8 cellular contexts compared by ENCODE assay signal in the genomic region with DNA sequence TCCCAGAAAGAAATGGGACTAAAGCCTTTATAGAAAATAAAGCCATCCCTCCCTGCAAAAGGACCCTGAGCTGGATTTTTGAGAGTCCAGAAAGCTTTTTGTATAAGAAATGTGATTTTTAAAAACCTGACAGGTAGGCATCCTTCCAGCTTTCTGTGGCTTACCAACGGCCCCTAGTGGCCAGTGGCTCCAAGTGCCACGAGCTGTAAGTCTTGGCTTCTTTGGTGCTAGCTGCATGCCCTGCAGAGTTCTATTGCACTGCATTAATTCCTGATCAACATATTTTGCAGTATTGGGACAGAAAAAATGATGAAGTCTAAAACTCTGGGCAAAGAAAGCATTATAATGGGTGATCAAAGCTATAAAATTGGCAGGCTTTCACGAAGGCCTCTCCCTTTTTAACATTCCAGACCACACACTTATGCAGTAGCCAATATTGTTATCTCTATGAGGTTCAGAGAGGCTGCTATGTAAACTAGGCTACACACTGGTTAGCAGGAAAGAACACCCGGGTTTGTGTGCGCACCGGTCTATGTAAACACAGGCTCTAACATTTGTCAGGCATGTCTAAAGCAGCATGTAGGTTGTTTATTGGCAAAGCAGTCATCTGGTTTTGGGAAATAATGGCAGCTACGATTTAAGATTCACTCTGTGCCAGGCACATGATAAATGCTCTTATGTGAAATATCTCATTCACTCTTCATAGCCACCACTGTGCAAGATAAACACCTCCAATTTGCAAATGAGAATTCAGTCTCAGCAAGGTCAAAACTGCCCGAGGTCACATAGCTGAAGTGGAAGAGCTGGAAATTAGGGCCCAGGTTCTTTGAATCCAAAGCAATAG. TPM values are rescaled to one million over a fixed set of nuclear protein-coding genes. Genes with fewer than 3 reads are reported as not detected.
DNase-seq lines count a peak whose midpoint lies in the region; ATAC-seq lines count a peak whose summit lies in the region.

No MANE protein-coding gene starts in this region.

- peaks cover 3% of the 10 kb centered on the region for H3K9me3 Mint-ChIP-seq in activated naive CD8-positive, alpha-beta T cell treated with anti-CD3 and anti-CD28 coated beads, Interleukin-2, amount 10 ng/mL, durations not matched to agents 7 days and 5 days

- no peak overlapping the region for H3K4me3 Mint-ChIP-seq in activated naive CD8-positive, alpha-beta T cell treated with anti-CD3 and anti-CD28 coated beads, Interleukin-2, amount 10 ng/mL, durations not matched to agents 7 days and 5 days

- no peak overlapping the region for H3K27ac Mint-ChIP-seq in activated naive CD8-positive, alpha-beta T cell treated with anti-CD3 and anti-CD28 coated beads, Interleukin-2, amount 10 ng/mL, durations not matched to agents 7 days and 5 days

- DNase-seq in C1 segment of cervical spinal cord (lab: John Stamatoyannopoulos, UW), result peak in 8 of 14 donors; percentile 0 to 27 (median 6)
- DNase-seq in NCI-H2171 (lab: John Stamatoyannopoulos, UW), result peak; percentile 17
- peak; percentile 30 for DNase-seq in activated naive CD8-positive, alpha-beta T cell treated with anti-CD3 and anti-CD28 coated beads, Interleukin-2, amount 10 ng/mL, durations not matched to agents 7 days and 5 days
- DNase-seq in hepatic stellate cell (ENCODE audit: low spot score), result peak; percentile 18
- DNase-seq in stimulated activated CD4-positive, alpha-beta T cell treated with anti-CD3 and anti-CD28 coated beads, Interleukin-2, amount 100 ng/mL, for 48 hours, result peak; percentile 9 to 11
- no peak for DNase-seq in effector CD8-positive, alpha-beta T cell (lab: John Stamatoyannopoulos, UW)

- ATAC-seq in GM18502 (IDR thresholded peaks at IDR 0.05; ENCODE audit: poor library complexity, unreplicated experiment), result peak; percentile 92
- ATAC-seq in HG02870 (IDR thresholded peaks at IDR 0.05; ENCODE audit: unreplicated experiment), result peak; percentile 72
- ATAC-seq in activated naive CD8-positive, alpha-beta T cell treated with anti-CD3 and anti-CD28 coated beads, Interleukin-2, amount 10 ng/mL, durations not matched to agents 7 days and 5 days (ENCODE audit: low read depth), result no peak

- H3K27me3 Mint-ChIP-seq in activated naive CD8-positive, alpha-beta T cell treated with anti-CD3 and anti-CD28 coated beads, Interleukin-2, amount 10 ng/mL, durations not matched to agents 7 days and 5 days, result no peaks in the 10 kb centered on the region

- POLR2A ChIA-PET in activated naive CD8-positive, alpha-beta T cell treated with anti-CD3 and anti-CD28 coated beads, Interleukin-2, amount 10 ng/mL, durations not matched to agents 7 days and 5 days (lab: Charles Lee), result no interaction called here

- H3K36me3 Mint-ChIP-seq in activated naive CD8-positive, alpha-beta T cell treated with anti-CD3 and anti-CD28 coated beads, Interleukin-2, amount 10 ng/mL, durations not matched to agents 7 days and 5 days, result no peaks in the 10 kb centered on the region

- H3K4me1 Mint-ChIP-seq in activated naive CD8-positive, alpha-beta T cell treated with anti-CD3 and anti-CD28 coated beads, Interleukin-2, amount 10 ng/mL, durations not matched to agents 7 days and 5 days, result no peaks in the 10 kb centered on the region

RNA-seq across cellular contexts. Expression of a gene that starts 55.2 kb away (rescaled TPM):
- total RNA-seq in activated naive CD8-positive, alpha-beta T cell treated with anti-CD3 and anti-CD28 coated beads, Interleukin-2, amount 10 ng/mL, durations not matched to agents 7 days and 5 days, result not detected
